ENCODE assay signal across 21 cellular contexts in the genomic region with DNA sequence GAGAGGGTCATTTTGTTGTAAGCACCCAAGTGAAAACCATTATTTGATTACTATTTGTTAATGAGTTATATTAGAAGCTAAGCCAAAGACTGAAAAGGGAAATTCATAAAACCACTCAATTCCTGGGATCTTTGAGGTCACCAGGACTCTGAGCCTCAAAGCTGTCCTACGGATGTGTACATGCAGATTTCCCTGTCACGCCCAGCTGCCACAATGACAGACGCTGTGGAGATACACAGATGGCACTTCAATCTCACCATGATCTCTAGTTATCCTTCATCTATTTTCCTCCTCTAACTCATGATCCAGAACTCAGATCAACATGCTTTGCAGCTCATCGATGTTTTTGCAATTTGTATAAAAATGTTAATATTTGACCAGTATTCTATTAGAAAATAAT.
"Had no signal": no experiment of that assay in that cellular context is flagged by ENCODE, and none has a peak within 500 bp of the region (broad histone marks: within the 10 kb centered on the region; RNA-seq: fewer than 3 reads in every experiment).

No MANE protein-coding gene starts in this region.

- H3K27me3 Mint-ChIP-seq: stimulated activated memory B cell treated with anti-CD40 and anti-IgM and Interleukin-4, amounts not matched to agents 10 μg/mL and 1 μg/mL and 100 μg/mL, for 72 hours had no signal

- H3K4me3 Mint-ChIP-seq: immature natural killer cell; nephron progenitor cell; stimulated activated memory B cell treated with anti-CD40 and anti-IgM and Interleukin-4, amounts not matched to agents 10 μg/mL and 1 μg/mL and 100 μg/mL, for 72 hours; WTC11 had no signal

- H3K27ac Mint-ChIP-seq: activated naive CD4-positive, alpha-beta T cell treated with anti-CD3 and anti-CD28 coated beads, Interleukin-2, amount 50 U/mL, for 72 hours; immature natural killer cell; nephron progenitor cell; stimulated activated memory B cell treated with anti-CD40 and anti-IgM and Interleukin-4, amounts not matched to agents 10 μg/mL and 1 μg/mL and 100 μg/mL, for 72 hours; WTC11 had no signal

- H3K36me3 ChIP-seq: lower lobe of right lung, stomach, transverse colon had no signal

- H3K36me3 Mint-ChIP-seq: activated naive CD4-positive, alpha-beta T cell treated with anti-CD3 and anti-CD28 coated beads, Interleukin-2, amount 50 U/mL, for 72 hours; immature natural killer cell; stimulated activated memory B cell treated with anti-CD40 and anti-IgM and Interleukin-4, amounts not matched to agents 10 μg/mL and 1 μg/mL and 100 μg/mL, for 72 hours; WTC11 had no signal

- H3K27me3 ChIP-seq: hepatocyte, stomach, transverse colon had no signal

- H3K9me3 ChIP-seq: mucosa of descending colon, transverse colon had no signal

- DNase-seq: activated gamma-delta T cell treated with Interleukin-2 at 50 U/mL for 16 hours; activated T-cell treated with anti-CD3 and anti-CD28 coated beads, Interleukin-2, amount 50 U/mL, for 1 hour; central memory CD4-positive, alpha-beta T cell; dermis blood vessel endothelial cell; effector CD8-positive, alpha-beta T cell; foreskin melanocyte; immature natural killer cell; lower lobe of right lung; mesendoderm; mucosa of descending colon; nephron progenitor cell; occipital lobe; posterior cingulate gyrus; small intestine; stimulated activated CD4-positive, alpha-beta T cell treated with anti-CD3 and anti-CD28 coated beads, Interleukin-15, amount 100 ng/mL, for 24 hours; stomach; transverse colon had no signal

- H3K4me1 Mint-ChIP-seq: immature natural killer cell; stimulated activated memory B cell treated with anti-CD40 and anti-IgM and Interleukin-4, amounts not matched to agents 10 μg/mL and 1 μg/mL and 100 μg/mL, for 72 hours; WTC11 had no signal

- H3K27ac ChIP-seq: hepatocyte, lower lobe of right lung, stomach, transverse colon had no signal

- H3K9me3 Mint-ChIP-seq: WTC11 had no signal

- H3K4me3 ChIP-seq: hepatocyte, lower lobe of right lung, mucosa of descending colon, stomach, transverse colon had no signal
